ENCODE assay signal across 1 cellular context in genomic region chr2:59561281-59561680, GRCh38.
TF ChIP-seq lines count a peak whose summit lies in the region.

No MANE protein-coding gene starts in this region.

TF ChIP-seq in WTC11, 78 proteins besides CTCF, POLR2A, EP300 and RAD21 (continued from another document):
- TF ChIP-seq PREB (CRISPR knock-in tag; IDR thresholded peaks at IDR 0.05; ENCODE audit: borderline replicate concordance) = no peak
- no peak for TF ChIP-seq ZNF423 (CRISPR knock-in tag; IDR thresholded peaks at IDR 0.05)
- TF ChIP-seq MXD4 (CRISPR knock-in tag; IDR thresholded peaks at IDR 0.05; ENCODE audit: borderline replicate concordance) = no peak
- TF ChIP-seq FOXK1 (CRISPR knock-in tag; IDR thresholded peaks at IDR 0.05) = no peak
- TF ChIP-seq ZNF232 (CRISPR knock-in tag; IDR thresholded peaks at IDR 0.05) = no peak
- no peak for TF ChIP-seq ELF4 (CRISPR knock-in tag; IDR thresholded peaks at IDR 0.05; ENCODE audit: low read depth)
